Comparison of ENCODE assay signal across 8 cellular contexts in the genomic region with DNA sequence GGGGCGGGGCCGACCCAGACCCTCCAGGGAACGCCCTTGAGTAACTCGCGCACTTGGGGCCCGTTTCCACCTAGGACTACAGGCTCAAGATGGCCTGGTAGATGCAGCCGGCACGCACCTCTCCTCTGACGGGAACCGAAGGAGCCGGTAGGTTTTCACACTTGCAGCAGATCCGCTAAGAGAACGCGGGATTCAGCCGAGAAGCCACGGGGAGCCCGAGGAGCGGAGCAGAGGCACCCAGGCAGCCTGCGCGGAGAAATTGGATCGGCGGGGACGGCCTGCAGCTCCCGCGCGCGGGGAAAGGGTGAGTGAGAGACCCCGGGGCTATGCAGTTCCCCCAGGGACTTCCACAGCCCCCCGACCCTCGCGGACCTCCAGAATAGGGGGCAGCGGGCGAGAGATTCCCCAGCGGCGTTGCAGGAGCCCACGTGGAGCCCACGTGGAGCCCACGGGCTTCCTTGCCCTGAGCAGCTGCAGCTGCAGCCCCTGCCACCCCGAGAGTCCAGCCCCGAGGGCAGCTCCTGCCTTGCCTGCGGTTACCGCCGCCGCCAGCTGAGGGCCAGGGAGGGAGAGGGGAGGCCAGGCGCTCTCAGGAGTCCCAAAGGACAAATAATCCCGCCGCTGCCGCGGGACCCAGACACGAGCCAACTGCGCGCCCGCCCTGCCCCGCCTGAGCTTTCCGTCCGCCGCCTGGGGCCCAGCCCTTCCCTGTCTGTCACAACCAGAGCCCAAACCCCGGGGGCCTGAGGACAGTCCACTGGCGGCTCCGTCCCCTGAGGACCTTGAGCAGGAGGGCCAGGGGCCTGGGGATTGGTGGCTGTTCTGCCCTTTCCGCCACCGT. TPM values are rescaled to one million over a fixed set of nuclear protein-coding genes. Genes with fewer than 3 reads are reported as not detected.
DNase-seq lines count a peak whose midpoint lies in the region; ATAC-seq and TF ChIP-seq lines count a peak whose summit lies in the region.

No MANE protein-coding gene starts in this region.

- ATAC-seq in mucosa of descending colon, result peak; percentile 98
- no peak for ATAC-seq in HG03442 (IDR thresholded peaks at IDR 0.05; ENCODE audit: unreplicated experiment)

- peaks cover 4% of the 10 kb centered on the region for H3K4me1 Mint-ChIP-seq in T-helper 2 cell treated with Interferon-gamma antibody and Interleukin-4, amounts not matched to agents 5 μg/mL and 100 μg/mL, for 36 hours (ENCODE audit: low read depth)

- peaks cover 23% of the 10 kb centered on the region for H3K9me3 Mint-ChIP-seq in T-helper 2 cell treated with Interferon-gamma antibody and Interleukin-4, amounts not matched to agents 5 μg/mL and 100 μg/mL, for 36 hours

- intact Hi-C loops in mucosa of descending colon (cut with DNase I, micrococcal nuclease), result no loop called here

- TF ChIP-seq CTCF in GM20000 (IDR thresholded peaks at IDR 0.05; ENCODE audit: extremely low read depth, missing control alignments) (no peak), mucosa of descending colon (IDR thresholded peaks at IDR 0.05) (no peak)

- DNase-seq in 8988T, result peak; percentile 45
- peak; percentile 57 for DNase-seq in GM20000 (ENCODE audit: low spot score)
- DNase-seq in T-helper 2 cell treated with Interferon-gamma antibody and Interleukin-4, amounts not matched to agents 5 μg/mL and 100 μg/mL, for 36 hours (ENCODE audit: low spot score), result peak; percentile 17
- peak; percentile 76 for DNase-seq in ecto neural progenitor cell (ENCODE audit: low spot score)
- DNase-seq in mucosa of descending colon, result peak; percentile 81 to 84 (median 84)
- DNase-seq in stimulated activated naive CD4-positive, alpha-beta T cell treated with Interleukin-2 at 50 U/mL for 16 hours (lab: John Stamatoyannopoulos, UW), result peak; percentile 26
- DNase-seq in UCSD-AML1 (lab: John Stamatoyannopoulos, UW; ENCODE audit: unreplicated experiment), result no peak

- peak overlapping the region; percentile 85 for H3K4me3 Mint-ChIP-seq in T-helper 2 cell treated with Interferon-gamma antibody and Interleukin-4, amounts not matched to agents 5 μg/mL and 100 μg/mL, for 36 hours

- no peak overlapping the region for H3K4me3 ChIP-seq in mucosa of descending colon

- no peaks in the 10 kb centered on the region for H3K36me3 ChIP-seq in mucosa of descending colon (ENCODE audit: low read depth)

- H3K4me1 ChIP-seq in mucosa of descending colon (ENCODE audit: low read depth), result no peaks in the 10 kb centered on the region

- H3K9me3 ChIP-seq in mucosa of descending colon, result no peaks in the 10 kb centered on the region

- H3K27ac Mint-ChIP-seq in T-helper 2 cell treated with Interferon-gamma antibody and Interleukin-4, amounts not matched to agents 5 μg/mL and 100 μg/mL, for 36 hours, result peak overlapping the region; percentile 69

- peaks cover 21% of the 10 kb centered on the region for H3K36me3 Mint-ChIP-seq in T-helper 2 cell treated with Interferon-gamma antibody and Interleukin-4, amounts not matched to agents 5 μg/mL and 100 μg/mL, for 36 hours (ENCODE audit: low read depth)

- peaks cover 24% of the 10 kb centered on the region for H3K27me3 Mint-ChIP-seq in T-helper 2 cell treated with Interferon-gamma antibody and Interleukin-4, amounts not matched to agents 5 μg/mL and 100 μg/mL, for 36 hours (ENCODE audit: low read depth)

RNA-seq across cellular contexts. Expression of a gene that starts 13.1 kb away (rescaled TPM):
- 10 to 100 TPM in 1 of 3 donors, 1 to 10 TPM in 2; 5.0 to 23.5 (median 5.5) TPM for total RNA-seq in mucosa of descending colon

RNA-seq across cellular contexts. Expression of a gene that starts 54.2 kb away (rescaled TPM):
- not detected for total RNA-seq in mucosa of descending colon
